32 cellular contexts compared by ENCODE assay signal in the genomic region with DNA sequence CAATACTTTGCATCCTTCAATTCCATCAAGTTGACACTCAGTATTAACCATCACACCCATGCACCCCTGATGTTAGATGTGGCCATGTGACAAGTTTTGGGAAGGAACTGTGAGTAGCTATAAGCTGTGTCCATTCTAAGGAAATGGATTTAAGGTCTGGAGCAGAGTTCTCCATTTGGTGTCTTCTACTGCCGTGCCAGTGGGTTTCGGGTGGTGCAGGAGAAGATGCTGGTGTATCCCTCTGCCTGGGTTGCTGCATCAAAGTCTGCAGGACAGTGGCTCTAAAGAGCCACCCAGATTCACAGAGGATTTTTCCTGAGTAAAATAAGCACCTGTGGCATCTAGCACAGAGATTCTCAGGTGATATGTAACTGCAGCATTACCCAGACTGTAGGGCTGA.
"Had no signal": no experiment of that assay in that cellular context is flagged by ENCODE, and none has a peak within 500 bp of the region (broad histone marks: within the 10 kb centered on the region; RNA-seq: fewer than 3 reads in every experiment).

No MANE protein-coding gene starts in this region.

- ATAC-seq: activated naive CD4-positive, alpha-beta T cell treated with anti-CD3 and anti-CD28 coated beads, Interleukin-2, amount 50 U/mL, for 72 hours; activated naive CD8-positive, alpha-beta T cell treated with anti-CD3 and anti-CD28 coated beads, Interleukin-2, amount 50 U/mL, for 24 hours; activated T-cell treated with anti-CD3 and anti-CD28 coated beads, Interleukin-2, amount 50 U/mL, for 4 hours; activated T-cell treated with anti-CD3 and anti-CD28 coated beads, Interleukin-2, amount 50 U/mL, for 72 hours; activated T-helper 17 cell treated with anti-CD3 and anti-CD28 coated beads, Interleukin-2, amount 50 U/mL, for 72 hours; body of pancreas had no signal

- H3K4me1 ChIP-seq: adrenal gland, ascending aorta, body of pancreas, breast epithelium had no signal

- DNase-seq: activated effector memory CD4-positive, alpha-beta T cell treated with anti-CD3 and anti-CD28 coated beads, Interleukin-2, amount 50 U/mL, for 16 hours; activated effector memory CD4-positive, alpha-beta T cell treated with Interleukin-2 at 50 U/mL for 16 hours; activated gamma-delta T cell; activated gamma-delta T cell treated with Interleukin-2 at 50 U/mL for 16 hours; activated naive CD4-positive, alpha-beta T cell; activated naive CD4-positive, alpha-beta T cell treated with anti-CD3 and anti-CD28 coated beads for 36 hours; activated naive CD4-positive, alpha-beta T cell treated with anti-CD3 and anti-CD28 coated beads, Interleukin-2, amount 10 ng/mL, durations not matched to agents 7 days and 5 days; activated naive CD4-positive, alpha-beta T cell treated with anti-CD3 and anti-CD28 coated beads, Interleukin-2, amount 50 U/mL, for 16 hours; activated naive CD4-positive, alpha-beta T cell treated with Interleukin-2 at 50 U/mL for 16 hours; activated naive CD8-positive, alpha-beta T cell treated with anti-CD3 and anti-CD28 coated beads for 36 hours; activated naive CD8-positive, alpha-beta T cell treated with anti-CD3 and anti-CD28 coated beads, Interleukin-2, amount 10 ng/mL, durations not matched to agents 7 days and 5 days; activated naive CD8-positive, alpha-beta T cell treated with anti-CD3 and anti-CD28 coated beads, Interleukin-2, amount 50 U/mL, for 24 hours; activated T-cell treated with anti-CD3 and anti-CD28 coated beads, Interleukin-2, amount 50 U/mL, for 1 hour; activated T-cell treated with anti-CD3 and anti-CD28 coated beads, Interleukin-2, amount 50 U/mL, for 24 hours; activated T-cell treated with anti-CD3 and anti-CD28 coated beads, Interleukin-2, amount 50 U/mL, for 4 hours; activated T-cell treated with anti-CD3 and anti-CD28 coated beads, Interleukin-2, amount 50 U/mL, for 48 hours; activated T-cell treated with anti-CD3 and anti-CD28 coated beads, Interleukin-2, amount 50 U/mL, for 72 hours; adrenal gland; amniotic stem cell; amygdala; anterior cingulate cortex; aorta; body of pancreas; brain microvascular endothelial cell; caudate nucleus; central memory CD4-positive, alpha-beta T cell; cerebellar nuclear complex had no signal

- H3K27me3 ChIP-seq: adrenal gland, ascending aorta, body of pancreas, brain microvascular endothelial cell, breast epithelium, cardiac muscle cell had no signal

- H3K27ac ChIP-seq: adrenal gland, ascending aorta, body of pancreas, brain microvascular endothelial cell, breast epithelium, cardiac muscle cell had no signal

- H3K9me3 ChIP-seq: adrenal gland, ascending aorta, body of pancreas had no signal

- H3K36me3 ChIP-seq: adrenal gland, ascending aorta, brain microvascular endothelial cell, breast epithelium, cardiac muscle cell had no signal

- H3K4me3 ChIP-seq: adrenal gland, ascending aorta, body of pancreas, breast epithelium, cardiac muscle cell had no signal
